Comparison of ENCODE assay signal across 14 cellular contexts in genomic region chr9:127826253-127826913, GRCh38. TPM values are rescaled to one million over a fixed set of nuclear protein-coding genes. Genes with fewer than 3 reads are reported as not detected.
A peak's percentile ranks its signal among the peaks of the same experiment; 100 is the strongest.
DNase-seq lines count a peak whose midpoint lies in the region; ATAC-seq and TF ChIP-seq lines count a peak whose summit lies in the region.
"Had no signal": no experiment of that assay in that cellular context is flagged by ENCODE, and none has a peak within 500 bp of the region (broad histone marks: within the 10 kb centered on the region; RNA-seq: fewer than 3 reads in every experiment).

No MANE protein-coding gene starts in this region.

- TF ChIP-seq CTCF in Loucy (conservative IDR thresholded peaks at IDR 0.05; ENCODE audit: low read length) (no peak), endodermal cell (conservative IDR thresholded peaks at IDR 0.05) (no peak), testis (IDR thresholded peaks at IDR 0.05) (no peak)

- peak overlapping the region; percentile 35 for H3K9ac ChIP-seq in Loucy (ENCODE audit: low read depth, low read length, poor library complexity, severe bottlenecking)
- no peak overlapping the region for H3K9ac ChIP-seq in endodermal cell (ENCODE audit: extremely low read depth, low read length, poor library complexity, severe bottlenecking)

- H3K9me3 Mint-ChIP-seq in endodermal cell = no peaks in the 10 kb centered on the region
- no peaks in the 10 kb centered on the region for H3K9me3 Mint-ChIP-seq in effector memory CD8-positive, alpha-beta T cell
- H3K9me3 Mint-ChIP-seq: natural killer cell had no signal

- H2AFZ ChIP-seq in Loucy (ENCODE audit: low read length) = no peak overlapping the region

- H3K4me1 ChIP-seq in Loucy (ENCODE audit: insufficient read depth, low read length, poor library complexity, severe bottlenecking) (peaks cover 10% of the 10 kb centered on the region), endodermal cell (ENCODE audit: control insufficient read depth, insufficient read depth, low read length) (no peaks in the 10 kb centered on the region), testis (peaks cover 69% of the 10 kb centered on the region)

- whole genome bisulfite sequencing in endodermal cell (ENCODE audit: insufficient coverage in 1 of 2, insufficient read length in 1 of 2), 2 experiments = 83 to 85% methylated on average over 4 to 7 of the region's 7 CpGs
- 44 to 47% methylated on average over 3 to 7 of the region's 7 CpGs for WGBS in testis, 2 donors

- no peaks in the 10 kb centered on the region for H3K79me2 ChIP-seq in Loucy (ENCODE audit: insufficient read depth, low read length)

- ATAC-seq in effector memory CD8-positive, alpha-beta T cell (replicated peaks) = no peak
- ATAC-seq: natural killer cell had no signal

- H3K27me3 ChIP-seq in Loucy (ENCODE audit: insufficient read depth, low read length, poor library complexity, severe bottlenecking) = no peaks in the 10 kb centered on the region
- H3K27me3 ChIP-seq in endodermal cell (ENCODE audit: control insufficient read depth, insufficient read depth, low read length, poor library complexity, severe bottlenecking) = no peaks in the 10 kb centered on the region
- H3K27me3 ChIP-seq in testis = no peaks in the 10 kb centered on the region
- H3K27me3 ChIP-seq: Peyer's patch had no signal

- no peaks in the 10 kb centered on the region; the same call in 1 of the 2 replicates for H3F3A ChIP-seq in Loucy (ENCODE audit: low read depth)

- H3K27me3 Mint-ChIP-seq in endodermal cell (ENCODE audit: insufficient read depth) = peaks cover 16% of the 10 kb centered on the region
- no peaks in the 10 kb centered on the region for H3K27me3 Mint-ChIP-seq in effector memory CD8-positive, alpha-beta T cell

- no peak overlapping the region for H3K27ac Mint-ChIP-seq in endodermal cell
- peak overlapping the region in 1 of 2 donors; percentile 76 for H3K27ac Mint-ChIP-seq in effector memory CD8-positive, alpha-beta T cell
- H3K27ac Mint-ChIP-seq: natural killer cell had no signal

- intact Hi-C loops in testis (cut with DNase I; ENCODE audit: low total_unique reads) = no loop called here

- no peaks in the 10 kb centered on the region for H4K20me1 ChIP-seq in Loucy (ENCODE audit: insufficient read depth, low read length, poor library complexity, severe bottlenecking)

- H3K4me2 ChIP-seq in Loucy (ENCODE audit: low read depth, low read length, poor library complexity, severe bottlenecking) = peak overlapping the region; percentile 2

- H3K36me3 ChIP-seq in Loucy (ENCODE audit: insufficient read depth, low read length) (no peaks in the 10 kb centered on the region), endodermal cell (ENCODE audit: control insufficient read depth, insufficient read depth, low read length) (no peaks in the 10 kb centered on the region), testis (ENCODE audit: low read depth, missing control alignments) (no peaks in the 10 kb centered on the region)
- H3K36me3 ChIP-seq: Peyer's patch had no signal

- H3K4me3 ChIP-seq in Loucy (ENCODE audit: low read length, poor library complexity, severe bottlenecking) (no peak overlapping the region), endodermal cell (ENCODE audit: low read length) (no peak overlapping the region), testis (no peak overlapping the region)
- H3K4me3 ChIP-seq: Peyer's patch had no signal

- no peaks in the 10 kb centered on the region for H3K9me2 ChIP-seq in Loucy (replicated peaks; ENCODE audit: low read depth, low read length)

- TF ChIP-seq POLR2A in testis (IDR thresholded peaks at IDR 0.05) = no peak

- no peak overlapping the region for H3K4me3 Mint-ChIP-seq in endodermal cell
- H3K4me3 Mint-ChIP-seq in effector memory CD8-positive, alpha-beta T cell = no peak overlapping the region

- DNase-seq in endodermal cell (peak; percentile 43), testis (peak; percentile 52), superior temporal gyrus (ENCODE audit: extremely low spot score) (no peak), COLO668 (lab: John Stamatoyannopoulos, UW; ENCODE audit: unreplicated experiment) (no peak)
- DNase-seq in effector memory CD8-positive, alpha-beta T cell = no peak
- DNase-seq: activated CD8-positive, alpha-beta memory T cell treated with anti-CD3 and anti-CD28 coated beads for 24 hours; activated effector memory CD4-positive, alpha-beta T cell treated with Interleukin-2 at 50 U/mL for 16 hours; amniotic stem cell; DMS 273 treated with DMSO at 0.1 percent for 48 hours; natural killer cell; NCI-H2081; SW 1271 had no signal

- H3K9me3 ChIP-seq in Loucy (ENCODE audit: insufficient read depth, low read depth, low read length) (no peaks in the 10 kb centered on the region), endodermal cell (ENCODE audit: control insufficient read depth, low read length) (no peaks in the 10 kb centered on the region), testis (no peaks in the 10 kb centered on the region)
- H3K9me3 ChIP-seq: Peyer's patch had no signal

- H3K36me3 Mint-ChIP-seq in endodermal cell (ENCODE audit: low read depth) = no peaks in the 10 kb centered on the region
- H3K36me3 Mint-ChIP-seq in effector memory CD8-positive, alpha-beta T cell (ENCODE audit: insufficient read depth) = peaks cover 27% of the 10 kb centered on the region
- H3K36me3 Mint-ChIP-seq: natural killer cell had no signal

- peaks cover 15% of the 10 kb centered on the region for H3K4me1 Mint-ChIP-seq in endodermal cell
- peaks cover 0 to 8% of the 10 kb centered on the region in 2 donors for H3K4me1 Mint-ChIP-seq in effector memory CD8-positive, alpha-beta T cell (ENCODE audit: low read depth in 2 of 2)

- H3K27ac ChIP-seq in endodermal cell (ENCODE audit: low read depth, low read length) (no peak overlapping the region), testis (peak overlapping the region; percentile 40 to 88)

RNA-seq across cellular contexts. Expression of gene FPGS, which starts 23.7 kb away (rescaled TPM):
- total RNA-seq in endodermal cell (10 to 100 TPM; 75.2 to 76.4 TPM), testis (100 to 1,000 TPM in 1 of 2 donors, 10 to 100 TPM in 1; 99.3 to 105 TPM)
- polyA plus RNA-seq in endodermal cell (2013, experiment 1 of 2) = 46.4 TPM
- polyA plus RNA-seq in endodermal cell (2013, experiment 2 of 2) = 42.8 TPM
- polyA plus RNA-seq in testis (ENCODE audit: insufficient read depth, low read depth, low replicate concordance) = 37.9 TPM

RNA-seq across cellular contexts. Expression of gene ENG, which starts 28.1 kb away (rescaled TPM):
- total RNA-seq in endodermal cell (1 to 10 TPM; 2.2 to 2.4 TPM), testis (100 to 1,000 TPM; 132 to 214 TPM)
- polyA plus RNA-seq in endodermal cell (2013, experiment 1 of 2) = 1.2 TPM
- polyA plus RNA-seq in endodermal cell (2013, experiment 2 of 2) = 0.95 TPM
- 144 TPM for polyA plus RNA-seq in testis (ENCODE audit: insufficient read depth, low read depth, low replicate concordance)

RNA-seq across cellular contexts. Expression of gene CDK9, which starts 40.5 kb away (rescaled TPM):
- 100 to 1,000 TPM in 1 of 2 donors, 10 to 100 TPM in 1; 97.1 to 101 TPM for total RNA-seq in endodermal cell
- 58.2 TPM for polyA plus RNA-seq in endodermal cell (2013, experiment 1 of 2)
- 58.0 TPM for polyA plus RNA-seq in endodermal cell (2013, experiment 2 of 2)
- total RNA-seq in testis = 100 to 1,000 TPM; 136 to 163 TPM
- polyA plus RNA-seq in testis (ENCODE audit: insufficient read depth, low read depth, low replicate concordance) = 77.1 TPM

RNA-seq across cellular contexts. Expression of gene SH2D3C, which starts 47.9 kb away (rescaled TPM):
- total RNA-seq in endodermal cell = 1 to 10 TPM in 1 of 2 donors, under 1 TPM in 1; 0.77 to 1.4 TPM
- 5.3 TPM for polyA plus RNA-seq in endodermal cell (2013, experiment 1 of 2)
- 5.3 TPM for polyA plus RNA-seq in endodermal cell (2013, experiment 2 of 2)
- 1 to 10 TPM; 6.6 to 9.6 TPM for total RNA-seq in testis
- polyA plus RNA-seq in testis (ENCODE audit: insufficient read depth, low read depth, low replicate concordance) = 8.8 TPM

RNA-seq across cellular contexts. Expression of gene AK1, which starts 51.1 kb away (rescaled TPM):
- total RNA-seq in endodermal cell (10 to 100 TPM; 19.0 to 22.8 TPM), testis (100 to 1,000 TPM in 1 of 2 donors, 10 to 100 TPM in 1; 86.7 to 103 TPM)
- 58.2 TPM for polyA plus RNA-seq in endodermal cell (2013, experiment 1 of 2)
- 50.8 TPM for polyA plus RNA-seq in endodermal cell (2013, experiment 2 of 2)
- 154 TPM for polyA plus RNA-seq in testis (ENCODE audit: insufficient read depth, low read depth, low replicate concordance)

Comparison
In these comparisons a context has a peak if more than half of its experiments do, and no peak if none do; other contexts are left out.
1. DNase-seq: peak in endodermal cell (single experiment) and testis (single experiment); none in superior temporal gyrus (single experiment), effector memory CD8-positive, alpha-beta T cell (0 of 3) and COLO668 (single experiment).
2. RNA of gene ENG, which starts 28.1 kb away (total RNA-seq): 132 to 214 TPM in testis; 2.2 to 2.4 TPM in endodermal cell; every median in the first group is over 10 times any median in the second.